8 cellular contexts compared by ENCODE assay signal in genomic region chr16:82603784-82604411, GRCh38. TPM values are rescaled to one million over a fixed set of nuclear protein-coding genes. Genes with fewer than 3 reads are reported as not detected.
DNase-seq lines count a peak whose midpoint lies in the region; ATAC-seq and TF ChIP-seq lines count a peak whose summit lies in the region.

No MANE protein-coding gene starts in this region.

- peaks cover 23% of the 10 kb centered on the region for H3K4me1 ChIP-seq in Caco-2
- H3K4me1 ChIP-seq in mesenchymal stem cell (ENCODE audit: control insufficient read depth, insufficient read depth, low read depth, low read length): no peaks in the 10 kb centered on the region

- peak; percentile 64 to 88 for TF ChIP-seq CTCF in Caco-2 (IDR thresholded peaks at IDR 0.05; ENCODE audit: insufficient read depth in 1 of 2, low read depth in 1 of 2, low read length in 1 of 2, severe bottlenecking in 1 of 2, unreplicated experiment in 1 of 2)

- H3K4me3 ChIP-seq in Caco-2 (ENCODE audit: low read depth, low read length): no peak overlapping the region
- no peak overlapping the region for H3K4me3 ChIP-seq in MG63
- no peak overlapping the region for H3K4me3 ChIP-seq in mesenchymal stem cell (ENCODE audit: insufficient read depth in 1 of 2, low read depth in 1 of 2, low read length in 2 of 2)

- H4K91ac ChIP-seq in mesenchymal stem cell (ENCODE audit: low read length): no peak overlapping the region

- peaks cover 28% of the 10 kb centered on the region for H3K4me1 Mint-ChIP-seq in Caco-2 (ENCODE audit: low read depth, unreplicated experiment)

- H2BK120ac ChIP-seq in mesenchymal stem cell (ENCODE audit: low read depth, low read length): no peak overlapping the region

- H3K27ac ChIP-seq in mesenchymal stem cell (ENCODE audit: low read length, poor library complexity, severe bottlenecking): no peak overlapping the region

- no peak overlapping the region for H3K27ac Mint-ChIP-seq in Caco-2 (ENCODE audit: unreplicated experiment)

- H3K18ac ChIP-seq in mesenchymal stem cell (ENCODE audit: low read depth in 1 of 2, low read length in 2 of 2): peak overlapping the region in 1 of 2 experiments; percentile 13

- no peaks in the 10 kb centered on the region for H3K36me3 Mint-ChIP-seq in Caco-2 (ENCODE audit: insufficient read depth, unreplicated experiment)

- H3K36me3 ChIP-seq in Caco-2 (ENCODE audit: control insufficient read depth, insufficient read depth, low read length): no peaks in the 10 kb centered on the region
- H3K36me3 ChIP-seq in MG63: no peaks in the 10 kb centered on the region
- no peaks in the 10 kb centered on the region for H3K36me3 ChIP-seq in mesenchymal stem cell (ENCODE audit: control insufficient read depth in 1 of 2, insufficient read depth in 2 of 2, low read depth in 1 of 2, low read length in 2 of 2)

- CTCF ChIA-PET in Caco-2 (lab: Charles Lee): interaction anchor here (0.5 to 2.1 kb wide), 5 partner anchors 11 to 192 kb away, joined by 3 to 9 read pairs (median 4); no protein-coding TSS in a partner anchor

- POLR2A ChIA-PET in Caco-2 (lab: Charles Lee): no interaction called here

- H3K14ac ChIP-seq in mesenchymal stem cell (ENCODE audit: low read length in 2 of 2): no peak overlapping the region

- H2BK5ac ChIP-seq in mesenchymal stem cell (ENCODE audit: low read depth, low read length, poor library complexity, severe bottlenecking): no peak overlapping the region

- H3K9me3 Mint-ChIP-seq in Caco-2 (ENCODE audit: unreplicated experiment): peaks cover 8% of the 10 kb centered on the region

- H2AFZ ChIP-seq in mesenchymal stem cell (ENCODE audit: low read depth, low read length): no peak overlapping the region

- H3K27me3 ChIP-seq in Caco-2 (replicated peaks; ENCODE audit: control insufficient read depth, insufficient read depth, low read length) (no peaks in the 10 kb centered on the region), MG63 (no peaks in the 10 kb centered on the region), mesenchymal stem cell (ENCODE audit: control insufficient read depth in 1 of 2, insufficient read depth in 1 of 2, low read length in 2 of 2) (peaks cover 5 to 16% of the 10 kb centered on the region in 2 experiments)

- no peak overlapping the region for H3K4ac ChIP-seq in mesenchymal stem cell (ENCODE audit: low read depth in 1 of 2, low read length in 2 of 2)

- peak; percentile 65 to 66 for DNase-seq in Caco-2
- peak; percentile 30 for DNase-seq in MG63
- DNase-seq in dermis blood vessel endothelial cell: peak; percentile 80
- peak; percentile 72 for DNase-seq in mesenchymal stem cell
- DNase-seq in NK-92 (lab: John Stamatoyannopoulos, UW; ENCODE audit: unreplicated experiment): no peak
- no peak for DNase-seq in NCI-H146 (lab: John Stamatoyannopoulos, UW)
- no peak for DNase-seq in activated CD4-positive, alpha-beta T cell treated with anti-CD3 and anti-CD28 coated beads for 1 hour

- intact Hi-C loops in Caco-2 (cut with micrococcal nuclease; ENCODE audit: unreplicated experiment): loop anchor here (1.0 to 10.0 kb wide), 2 partner anchors 35 to 611 kb away; no protein-coding TSS in a partner anchor

- no peak overlapping the region for H3K9ac ChIP-seq in mesenchymal stem cell (ENCODE audit: low read length)

- H3K23ac ChIP-seq in mesenchymal stem cell (ENCODE audit: low read length in 2 of 2): no peak overlapping the region

- no peak overlapping the region for H2AK5ac ChIP-seq in mesenchymal stem cell (ENCODE audit: low read length, severe bottlenecking)

- no peak overlapping the region for H2BK15ac ChIP-seq in mesenchymal stem cell (ENCODE audit: low read depth, poor library complexity, severe bottlenecking)

- H2BK12ac ChIP-seq in mesenchymal stem cell (ENCODE audit: low read length in 2 of 2): peak overlapping the region in 1 of 2 experiments; percentile 6

- H3K9me3 ChIP-seq in Caco-2 (0 out of 2 replicates have a peak, but pooled peaks cover 3% of the 10 kb centered on the region), MG63 (no peaks in the 10 kb centered on the region), mesenchymal stem cell (ENCODE audit: control insufficient read depth, low read length) (peaks cover 9% of the 10 kb centered on the region)

- no peak overlapping the region for H4K8ac ChIP-seq in mesenchymal stem cell (ENCODE audit: low read length)

- no TSS peak for BruUV-seq in Caco-2 (replicated peaks; lab: Mats Ljungman, UMichigan)

- H3K27me3 Mint-ChIP-seq in Caco-2 (ENCODE audit: insufficient read depth, unreplicated experiment): no peaks in the 10 kb centered on the region

- no peak overlapping the region for H3K4me3 Mint-ChIP-seq in Caco-2 (ENCODE audit: unreplicated experiment)

- H3K79me1 ChIP-seq in mesenchymal stem cell (replicated peaks; ENCODE audit: low read length, poor library complexity, severe bottlenecking): no peaks in the 10 kb centered on the region

- no peak overlapping the region for H3K4me2 ChIP-seq in mesenchymal stem cell (ENCODE audit: low read length, poor library complexity, severe bottlenecking)

- ATAC-seq in GM18505 (IDR thresholded peaks at IDR 0.05; ENCODE audit: unreplicated experiment): no peak

- TF ChIP-seq POLR2A in GM18505 (IDR thresholded peaks at IDR 0.05; ENCODE audit: borderline replicate concordance, extremely low read depth, insufficient read depth, insufficient read length): no peak

- WGBS in mesenchymal stem cell: 28% methylated on average over 5 of the region's 5 CpGs

RNA-seq across cellular contexts. Expression of gene CDH13, which starts 22.9 kb away (rescaled TPM):
- total RNA-seq in Caco-2 (2022): 2.2 and 3.5 TPM in 2 replicates
- 0.89 TPM in 1 of 2 replicates, not detected in the other for total RNA-seq in MG63 (2014; rRNA removed; shearing (Covaris generic); ENCODE audit: low replicate concordance)
- 135 and 210 TPM in 2 replicates for total RNA-seq in dermis blood vessel endothelial cell
- 107 TPM for polyA plus RNA-seq in mesenchymal stem cell (2013, experiment 1 of 2)
- polyA plus RNA-seq in mesenchymal stem cell (2013, experiment 2 of 2): 102 TPM

Comparison
In these comparisons a context has a peak if more than half of its experiments do, and no peak if none do; other contexts are left out.
1. DNase-seq: peak in Caco-2 (2 of 2), MG63 (single experiment), dermis blood vessel endothelial cell (single experiment) and mesenchymal stem cell (single experiment); none in NK-92 (single experiment), NCI-H146 (single experiment) and activated CD4-positive, alpha-beta T cell treated with anti-CD3 and anti-CD28 coated beads for 1 hour (single experiment).
2. RNA of gene CDH13, which starts 22.9 kb away (total RNA-seq): 135 to 210 TPM in dermis blood vessel endothelial cell; 2.2 to 3.5 TPM in Caco-2 and 0.89 TPM in MG63; every median in the first group is over 10 times any median in the second.